22 cellular contexts compared by ENCODE assay signal in genomic region chr2:1595274-1595673, GRCh38.
A peak's percentile ranks its signal among the peaks of the same experiment; 100 is the strongest.
DNase-seq lines count a peak whose midpoint lies in the region; ATAC-seq and TF ChIP-seq lines count a peak whose summit lies in the region.
"Had no signal": no experiment of that assay in that cellular context is flagged by ENCODE, and none has a peak within 500 bp of the region (broad histone marks: within the 10 kb centered on the region; RNA-seq: fewer than 3 reads in every experiment).

No MANE protein-coding gene starts in this region.

- H3K4me3 ChIP-seq in BLaER1 (no peak overlapping the region), endodermal cell (ENCODE audit: low read length) (no peak overlapping the region), upper lobe of right lung (no peak overlapping the region), GM23338 (no peak overlapping the region)
- H3K4me3 ChIP-seq: K562, SJSA1 had no signal

- peak; percentile 15 for DNase-seq in H9
- peak; percentile 38 for DNase-seq in endodermal cell
- DNase-seq in upper lobe of right lung, result peak; percentile 6
- DNase-seq in GM23338 (ENCODE audit: low spot score), result no peak
- no peak for DNase-seq in stimulated activated effector memory CD8-positive, alpha-beta T cell treated with anti-CD3 and anti-CD28 coated beads, Interleukin-12 subunit alpha, Interleukin-12 subunit beta, amount 100 ng/mL, for 72 hours (ENCODE audit: low spot score in 2 of 2)
- DNase-seq in inferior parietal cortex (ENCODE audit: extremely low spot score), result no peak
- DNase-seq: AML-193; Caco-2; CD8-positive, alpha-beta T cell; GOT3; MV-4-11; NCI-H1105; NCI-H1436 treated with DMSO at 0.1 percent for 48 hours; NCI-H187 treated with DMSO at 0.1 percent for 48 hours; NCI-H2107; NCI-H524 treated with DMSO at 0.1 percent for 48 hours; NCI-H774 had no signal

- H2BK120ac ChIP-seq in H9 (ENCODE audit: low read depth, low read length, poor library complexity, severe bottlenecking), result no peak overlapping the region

- H4K5ac ChIP-seq in H9 (ENCODE audit: insufficient read length, low read depth, low read length), result no peak overlapping the region

- no peak overlapping the region for H3T11ph ChIP-seq in H9 (ENCODE audit: low read length)

- H3K79me1 ChIP-seq in H9 (ENCODE audit: insufficient read depth, low read depth, low read length, poor library complexity, severe bottlenecking), result no peaks in the 10 kb centered on the region

- no peak overlapping the region for H3K9ac ChIP-seq in BLaER1
- H3K9ac ChIP-seq in H9 (ENCODE audit: extremely low read depth, insufficient read length, low read length), result no peak overlapping the region
- no peak overlapping the region for H3K9ac ChIP-seq in endodermal cell (ENCODE audit: extremely low read depth, low read length, poor library complexity, severe bottlenecking)

- H3K27ac ChIP-seq in BLaER1, result no peak overlapping the region
- H3K27ac ChIP-seq in H9 (ENCODE audit: insufficient read length, low read depth, low read length), result no peak overlapping the region
- no peak overlapping the region for H3K27ac ChIP-seq in endodermal cell (ENCODE audit: low read depth, low read length)
- no peak overlapping the region for H3K27ac ChIP-seq in upper lobe of right lung
- H3K27ac ChIP-seq in GM23338 (ENCODE audit: low read depth), result no peak overlapping the region
- H3K27ac ChIP-seq: C4-2B, SJSA1 had no signal

- TF ChIP-seq CTCF in H9 (conservative IDR thresholded peaks at IDR 0.05) (no peak), endodermal cell (conservative IDR thresholded peaks at IDR 0.05) (no peak), upper lobe of right lung (IDR thresholded peaks at IDR 0.05) (no peak), GM23338 (conservative IDR thresholded peaks at IDR 0.05; ENCODE audit: low read depth in 2 of 2) (no peak)

- no peak overlapping the region for H3K4ac ChIP-seq in H9 (ENCODE audit: low read depth, low read length)

- H3K9me3 ChIP-seq in BLaER1 (no peaks in the 10 kb centered on the region), H9 (ENCODE audit: control insufficient read depth, low read depth, low read length) (no peaks in the 10 kb centered on the region), endodermal cell (ENCODE audit: control insufficient read depth, low read length) (no peaks in the 10 kb centered on the region), upper lobe of right lung (no peaks in the 10 kb centered on the region)
- H3K9me3 ChIP-seq: Caco-2, SJSA1 had no signal

- H3K9me3 Mint-ChIP-seq in H9, result no peaks in the 10 kb centered on the region
- H3K9me3 Mint-ChIP-seq in endodermal cell, result no peaks in the 10 kb centered on the region
- no peaks in the 10 kb centered on the region for H3K9me3 Mint-ChIP-seq in GM23338
- no peaks in the 10 kb centered on the region for H3K9me3 Mint-ChIP-seq in stimulated activated effector memory CD8-positive, alpha-beta T cell treated with anti-CD3 and anti-CD28 coated beads, Interleukin-12 subunit alpha, Interleukin-12 subunit beta, amount 100 ng/mL, for 72 hours
- H3K9me3 Mint-ChIP-seq: CD8-positive, alpha-beta T cell had no signal

- H4K91ac ChIP-seq in H9 (ENCODE audit: insufficient read length, low read depth, low read length), result no peak overlapping the region

- no peaks in the 10 kb centered on the region for H3K27me3 ChIP-seq in BLaER1
- H3K27me3 ChIP-seq in H9 (ENCODE audit: insufficient read depth, low read length), result no peaks in the 10 kb centered on the region
- H3K27me3 ChIP-seq in endodermal cell (ENCODE audit: control insufficient read depth, insufficient read depth, low read length, poor library complexity, severe bottlenecking), result no peaks in the 10 kb centered on the region
- no peaks in the 10 kb centered on the region for H3K27me3 ChIP-seq in upper lobe of right lung
- H3K27me3 ChIP-seq in GM23338 (ENCODE audit: insufficient read depth), result no peaks in the 10 kb centered on the region
- H3K27me3 ChIP-seq: SJSA1 had no signal

- no peak overlapping the region for H2AK5ac ChIP-seq in H9 (ENCODE audit: insufficient read length, low read length)

- WGBS in H9 (ENCODE audit: extremely low coverage, insufficient read length, low lambda C conversion rate), result no CpG with 5 or more reads among the region's 14 CpGs
- 90 to 100% methylated on average over 2 to 14 of the region's 14 CpGs for WGBS in endodermal cell (ENCODE audit: insufficient coverage in 1 of 2, insufficient read length in 1 of 2), 2 experiments

- H3K4me3 Mint-ChIP-seq in H9, result no peak overlapping the region
- no peak overlapping the region for H3K4me3 Mint-ChIP-seq in endodermal cell
- no peak overlapping the region for H3K4me3 Mint-ChIP-seq in GM23338
- no peak overlapping the region for H3K4me3 Mint-ChIP-seq in stimulated activated effector memory CD8-positive, alpha-beta T cell treated with anti-CD3 and anti-CD28 coated beads, Interleukin-12 subunit alpha, Interleukin-12 subunit beta, amount 100 ng/mL, for 72 hours
- H3K4me3 Mint-ChIP-seq: CD8-positive, alpha-beta T cell had no signal

- no peaks in the 10 kb centered on the region for H3K36me3 Mint-ChIP-seq in H9 (ENCODE audit: insufficient read depth in 1 of 3, low read depth in 3 of 3)
- H3K36me3 Mint-ChIP-seq in endodermal cell (ENCODE audit: low read depth), result no peaks in the 10 kb centered on the region
- peaks cover 3% of the 10 kb centered on the region; the same call in 1 of the 3 replicates for H3K36me3 Mint-ChIP-seq in GM23338 (ENCODE audit: low read depth)
- H3K36me3 Mint-ChIP-seq in stimulated activated effector memory CD8-positive, alpha-beta T cell treated with anti-CD3 and anti-CD28 coated beads, Interleukin-12 subunit alpha, Interleukin-12 subunit beta, amount 100 ng/mL, for 72 hours, result no peaks in the 10 kb centered on the region
- H3K36me3 Mint-ChIP-seq: CD8-positive, alpha-beta T cell had no signal

- H4K8ac ChIP-seq in H9 (replicated peaks; ENCODE audit: insufficient read length, low read depth, low read length), result peak overlapping the region; percentile 6

- no peak overlapping the region for H3K14ac ChIP-seq in H9 (ENCODE audit: insufficient read depth, low read length)

- H3K36me3 ChIP-seq in BLaER1 (no peaks in the 10 kb centered on the region), endodermal cell (ENCODE audit: control insufficient read depth, insufficient read depth, low read length) (no peaks in the 10 kb centered on the region), upper lobe of right lung (no peaks in the 10 kb centered on the region), GM23338 (ENCODE audit: insufficient read depth) (no peaks in the 10 kb centered on the region)
- H3K36me3 ChIP-seq: SJSA1 had no signal

- ATAC-seq in upper lobe of right lung, result no peak
- no peak for ATAC-seq in GM23338
- no peak for ATAC-seq in stimulated activated effector memory CD8-positive, alpha-beta T cell treated with anti-CD3 and anti-CD28 coated beads, Interleukin-12 subunit alpha, Interleukin-12 subunit beta, amount 100 ng/mL, for 72 hours
- ATAC-seq: CD8-positive, alpha-beta T cell; K562; Right ventricle myocardium inferior had no signal

- intact Hi-C loops in upper lobe of right lung (cut with DNase I), result no loop called here

- no peak overlapping the region for H2AFZ ChIP-seq in H9 (ENCODE audit: low read length)
- no peak overlapping the region for H2AFZ ChIP-seq in GM23338

- no peak overlapping the region for H2BK15ac ChIP-seq in H9 (ENCODE audit: low read depth, low read length)

- H3F3A ChIP-seq in GM23338 (replicated peaks; ENCODE audit: low read depth), result peaks cover 18% of the 10 kb centered on the region

- H2BK12ac ChIP-seq in H9 (ENCODE audit: insufficient read length, low read depth, low read length), result no peak overlapping the region

- H3K4me1 Mint-ChIP-seq in H9 (peaks cover 16 to 23% of the 10 kb centered on the region in 2 experiments), endodermal cell (no peaks in the 10 kb centered on the region), GM23338 (peaks cover 23% of the 10 kb centered on the region)
- no peaks in the 10 kb centered on the region for H3K4me1 Mint-ChIP-seq in stimulated activated effector memory CD8-positive, alpha-beta T cell treated with anti-CD3 and anti-CD28 coated beads, Interleukin-12 subunit alpha, Interleukin-12 subunit beta, amount 100 ng/mL, for 72 hours

- H3K4me1 ChIP-seq in BLaER1 (peaks cover 82% of the 10 kb centered on the region), H9 (ENCODE audit: insufficient read depth, low read length) (peaks cover 3% of the 10 kb centered on the region; the same call in 1 of the 2 replicates), endodermal cell (ENCODE audit: control insufficient read depth, insufficient read depth, low read length) (no peaks in the 10 kb centered on the region), upper lobe of right lung (peaks cover 21% of the 10 kb centered on the region), GM23338 (ENCODE audit: insufficient read depth) (0 out of 2 replicates have a peak, but pooled peaks cover 10% of the 10 kb centered on the region)
- H3K4me1 ChIP-seq: Caco-2 had no signal

- no peak overlapping the region for H3K27ac Mint-ChIP-seq in H9
- H3K27ac Mint-ChIP-seq in endodermal cell, result no peak overlapping the region
- no peak overlapping the region for H3K27ac Mint-ChIP-seq in GM23338
- H3K27ac Mint-ChIP-seq in stimulated activated effector memory CD8-positive, alpha-beta T cell treated with anti-CD3 and anti-CD28 coated beads, Interleukin-12 subunit alpha, Interleukin-12 subunit beta, amount 100 ng/mL, for 72 hours, result no peak overlapping the region
- H3K27ac Mint-ChIP-seq: CD8-positive, alpha-beta T cell had no signal

- H3K23ac ChIP-seq in H9 (ENCODE audit: insufficient read length, low read depth, low read length), result no peak overlapping the region

- H3K4me2 ChIP-seq in BLaER1 (peak overlapping the region; percentile 85), H9 (ENCODE audit: insufficient read depth, insufficient read length, low read length) (no peak overlapping the region), GM23338 (no peak overlapping the region)

- H4K20me1 ChIP-seq in BLaER1 (peaks cover 10% of the 10 kb centered on the region; the same call in 1 of the 2 replicates), H9 (ENCODE audit: control insufficient read depth, insufficient read depth, insufficient read length) (no peaks in the 10 kb centered on the region), GM23338 (replicated peaks; ENCODE audit: insufficient read depth) (no peaks in the 10 kb centered on the region; the same call in 1 of the 2 replicates)

- no peaks in the 10 kb centered on the region for H3K23me2 ChIP-seq in H9 (ENCODE audit: insufficient read length, low read depth, low read length, poor library complexity, severe bottlenecking)

- no peak overlapping the region for H3K18ac ChIP-seq in H9 (ENCODE audit: insufficient read length, low read depth, low read length)

- H2BK5ac ChIP-seq in H9 (ENCODE audit: insufficient read length, low read length), result no peak overlapping the region

- H2BK20ac ChIP-seq in H9 (ENCODE audit: low read depth, low read length, poor library complexity, severe bottlenecking), result no peak overlapping the region

- H3K56ac ChIP-seq in H9 (ENCODE audit: insufficient read length, low read depth, low read length), result no peak overlapping the region

- H3K27me3 Mint-ChIP-seq in H9 (ENCODE audit: low read depth) (no peaks in the 10 kb centered on the region; the same call in 1 of the 2 replicates), endodermal cell (ENCODE audit: insufficient read depth) (no peaks in the 10 kb centered on the region), GM23338 (ENCODE audit: insufficient read depth, low read depth, poor library complexity) (peaks cover 7% of the 10 kb centered on the region)

- H3K79me2 ChIP-seq in H9 (ENCODE audit: insufficient read depth, low read length) (no peaks in the 10 kb centered on the region; the same call in 1 of the 2 replicates), GM23338 (replicated peaks; ENCODE audit: insufficient read depth) (no peaks in the 10 kb centered on the region)

- no peaks in the 10 kb centered on the region for H3K9me2 ChIP-seq in GM23338 (ENCODE audit: insufficient read depth)

Comparison
In these comparisons a context has a peak if more than half of its experiments do, and no peak if none do; other contexts are left out.
1. DNase-seq: peak in H9 (single experiment), endodermal cell (single experiment) and upper lobe of right lung (single experiment); none in GM23338 (single experiment), stimulated activated effector memory CD8-positive, alpha-beta T cell treated with anti-CD3 and anti-CD28 coated beads, Interleukin-12 subunit alpha, Interleukin-12 subunit beta, amount 100 ng/mL, for 72 hours (0 of 2) and inferior parietal cortex (single experiment).